Comparison of ENCODE assay signal across 12 cellular contexts in the genomic region with DNA sequence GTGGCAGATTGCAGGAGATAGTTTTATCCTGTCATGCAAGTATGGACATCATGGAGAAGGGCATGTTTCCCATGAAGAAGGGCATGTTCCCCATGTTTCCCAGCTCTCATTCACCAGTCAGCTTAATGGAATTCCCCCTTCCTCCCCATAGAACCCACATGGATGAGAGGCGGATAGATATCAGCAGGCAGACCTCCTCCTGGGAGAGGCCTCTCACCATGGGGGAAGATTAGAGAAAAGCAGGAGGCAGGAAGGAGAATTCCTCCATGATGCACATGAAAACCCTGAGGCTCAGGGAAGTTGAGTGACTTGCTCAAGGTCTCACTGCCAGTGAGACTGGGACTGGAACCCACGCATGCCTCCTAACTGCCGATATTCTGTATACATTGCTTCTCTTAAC.
A peak's percentile ranks its signal among the peaks of the same experiment; 100 is the strongest.
DNase-seq lines count a peak whose midpoint lies in the region; ATAC-seq and TF ChIP-seq lines count a peak whose summit lies in the region.
"Had no signal": no experiment of that assay in that cellular context is flagged by ENCODE, and none has a peak within 500 bp of the region (broad histone marks: within the 10 kb centered on the region; RNA-seq: fewer than 3 reads in every experiment).

No MANE protein-coding gene starts in this region.

- peaks cover 27% of the 10 kb centered on the region for H3K4me1 ChIP-seq in osteoblast (ENCODE audit: insufficient read depth, low read length)

- peaks cover 19% of the 10 kb centered on the region for H3K36me3 Mint-ChIP-seq in activated CD4-positive, alpha-beta T cell treated with anti-CD3 and anti-CD28 coated beads for 36 hours (ENCODE audit: low read depth)
- peaks cover 15% of the 10 kb centered on the region for H3K36me3 Mint-ChIP-seq in central memory CD8-positive, alpha-beta T cell (ENCODE audit: insufficient read depth)

- peaks cover 74% of the 10 kb centered on the region for H3K4me1 Mint-ChIP-seq in activated CD4-positive, alpha-beta T cell treated with anti-CD3 and anti-CD28 coated beads for 36 hours
- H3K4me1 Mint-ChIP-seq in central memory CD8-positive, alpha-beta T cell, result peaks cover 66% of the 10 kb centered on the region

- H3K4me3 ChIP-seq in osteoblast (ENCODE audit: insufficient read depth, low read length), result no peak overlapping the region
- H3K4me3 ChIP-seq: A549, adrenal gland, esophagus muscularis mucosa had no signal

- no peaks in the 10 kb centered on the region for H3K79me2 ChIP-seq in osteoblast (ENCODE audit: insufficient read depth, low read length)

- H3K27ac ChIP-seq in osteoblast (ENCODE audit: low read depth, low read length), result no peak overlapping the region
- H3K27ac ChIP-seq: A549, adrenal gland, esophagus muscularis mucosa had no signal

- no peaks in the 10 kb centered on the region for H4K20me1 ChIP-seq in osteoblast (ENCODE audit: insufficient read depth, low read length)

- TF ChIP-seq CTCF in osteoblast (IDR thresholded peaks at IDR 0.05; ENCODE audit: extremely low read depth, low read depth, low read length), result no peak

- H3K27me3 ChIP-seq in osteoblast (ENCODE audit: insufficient read depth, low read length), result no peaks in the 10 kb centered on the region
- H3K27me3 ChIP-seq: adrenal gland, esophagus muscularis mucosa had no signal

- H3K9me3 Mint-ChIP-seq in activated CD4-positive, alpha-beta T cell treated with anti-CD3 and anti-CD28 coated beads for 36 hours (ENCODE audit: low read depth), result no peaks in the 10 kb centered on the region
- no peaks in the 10 kb centered on the region for H3K9me3 Mint-ChIP-seq in central memory CD8-positive, alpha-beta T cell

- H3K27ac Mint-ChIP-seq in activated CD4-positive, alpha-beta T cell treated with anti-CD3 and anti-CD28 coated beads for 36 hours, result peak overlapping the region; percentile 96
- peak overlapping the region; percentile 97 for H3K27ac Mint-ChIP-seq in central memory CD8-positive, alpha-beta T cell (ENCODE audit: low read depth)

- no peaks in the 10 kb centered on the region for H3K27me3 Mint-ChIP-seq in activated CD4-positive, alpha-beta T cell treated with anti-CD3 and anti-CD28 coated beads for 36 hours
- H3K27me3 Mint-ChIP-seq in central memory CD8-positive, alpha-beta T cell, result no peaks in the 10 kb centered on the region

- POLR2A ChIA-PET in activated CD4-positive, alpha-beta T cell treated with anti-CD3 and anti-CD28 coated beads for 36 hours (lab: Charles Lee), result interaction anchor here (0.6 to 1.6 kb wide), 3 partner anchors 59 to 85 kb away, joined by 3 to 4 read pairs (median 3); no protein-coding TSS in a partner anchor

- no peaks in the 10 kb centered on the region for H3K9me3 ChIP-seq in osteoblast (ENCODE audit: low read depth, low read length)
- H3K9me3 ChIP-seq: A549, adrenal gland, esophagus muscularis mucosa had no signal

- CTCF ChIA-PET in activated CD4-positive, alpha-beta T cell treated with anti-CD3 and anti-CD28 coated beads for 36 hours (lab: Charles Lee), result interaction anchor here (0.6 to 0.8 kb wide), 2 partner anchors 242 to 1604 kb away, joined by 3 read pairs; no protein-coding TSS in a partner anchor

- no peak overlapping the region for H3K4me2 ChIP-seq in osteoblast (ENCODE audit: insufficient read depth, low read length)
- H3K4me2 ChIP-seq: A549 had no signal

- no peaks in the 10 kb centered on the region for H3K36me3 ChIP-seq in osteoblast (ENCODE audit: insufficient read depth, low read length)
- H3K36me3 ChIP-seq: adrenal gland, esophagus muscularis mucosa had no signal

- peak overlapping the region; percentile 65 for H3K4me3 Mint-ChIP-seq in activated CD4-positive, alpha-beta T cell treated with anti-CD3 and anti-CD28 coated beads for 36 hours
- H3K4me3 Mint-ChIP-seq in central memory CD8-positive, alpha-beta T cell, result peak overlapping the region; percentile 74

- DNase-seq in activated CD4-positive, alpha-beta T cell treated with anti-CD3 and anti-CD28 coated beads for 36 hours, result no peak
- no peak for DNase-seq in activated CD4-positive, alpha-beta T cell treated with anti-CD3 and anti-CD28 coated beads, Interleukin-2, amount 50 U/mL, for 48 hours
- peak; percentile 87 for DNase-seq in NCI-H226
- no peak for DNase-seq in central memory CD8-positive, alpha-beta T cell (ENCODE audit: low spot score in 2 of 2)
- peak; percentile 75 for DNase-seq in osteoblast (ENCODE audit: insufficient read length, low spot score, missing footprints)
- DNase-seq in DMS153 treated with DMSO at 0.1 percent for 48 hours (lab: John Stamatoyannopoulos, UW; ENCODE audit: unreplicated experiment), result no peak
- DNase-seq: NCI-H69 had no signal

- intact Hi-C loops in activated CD4-positive, alpha-beta T cell treated with anti-CD3 and anti-CD28 coated beads for 36 hours (cut with DNase I, micrococcal nuclease), result loop anchor here (1.0 to 5.0 kb wide), 5 partner anchors 80 to 242 kb away; partner anchors contain the start of gene FOXN3 (in 1 of the 2)

- ATAC-seq in activated CD4-positive, alpha-beta T cell treated with anti-CD3 and anti-CD28 coated beads for 36 hours, result no peak
- no peak for ATAC-seq in central memory CD8-positive, alpha-beta T cell (replicated peaks; ENCODE audit: extremely low read depth, poor library complexity, severe bottlenecking)
- ATAC-seq in HG03097 (IDR thresholded peaks at IDR 0.05; ENCODE audit: low FRiP score, unreplicated experiment) (no peak), HG02798 (IDR thresholded peaks at IDR 0.05; ENCODE audit: poor library complexity, unreplicated experiment) (no peak)
- ATAC-seq: A549 had no signal

- H2AFZ ChIP-seq in osteoblast (ENCODE audit: low read length), result peak overlapping the region; percentile 35

Comparison
In these comparisons a context has a peak if more than half of its experiments do, and no peak if none do; other contexts are left out.
1. DNase-seq: peak in NCI-H226 (single experiment) and osteoblast (single experiment); none in activated CD4-positive, alpha-beta T cell treated with anti-CD3 and anti-CD28 coated beads for 36 hours (single experiment), activated CD4-positive, alpha-beta T cell treated with anti-CD3 and anti-CD28 coated beads, Interleukin-2, amount 50 U/mL, for 48 hours (0 of 2), central memory CD8-positive, alpha-beta T cell (0 of 2) and DMS153 treated with DMSO at 0.1 percent for 48 hours (single experiment).